8 cellular contexts compared by ENCODE assay signal in the genomic region with DNA sequence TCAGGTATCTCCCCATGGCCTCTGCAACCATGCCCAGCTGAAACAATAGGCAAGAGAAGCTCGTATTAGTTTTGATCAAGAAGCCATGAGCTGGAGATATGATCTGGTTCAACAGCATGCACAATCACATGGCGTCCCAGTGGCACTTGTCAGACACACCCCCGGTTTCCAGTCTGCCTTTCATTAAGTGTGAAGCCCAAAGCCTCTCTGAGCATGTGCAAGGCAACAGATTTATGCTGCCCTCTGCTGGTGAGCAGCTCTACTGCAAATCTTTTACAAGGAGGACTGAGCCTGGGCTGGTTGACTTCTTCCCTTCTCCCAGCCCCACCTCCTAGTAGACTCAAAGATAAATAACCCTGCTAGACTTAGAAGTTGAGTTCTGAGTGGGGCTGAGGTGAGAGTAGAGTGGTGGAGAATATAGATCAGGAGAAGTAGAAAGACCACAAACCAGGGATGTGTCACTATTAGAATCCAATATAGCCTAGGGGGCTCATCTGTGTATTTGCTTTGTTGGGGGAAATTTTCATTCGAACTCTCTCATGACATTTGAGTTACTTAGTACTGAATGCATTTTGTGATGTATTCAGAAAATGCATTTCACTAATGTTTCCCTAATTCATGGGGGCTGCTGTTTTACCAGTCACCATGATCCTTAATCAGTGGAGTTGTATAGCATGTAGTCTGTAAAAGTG. TPM values are rescaled to one million over a fixed set of nuclear protein-coding genes. Genes with fewer than 3 reads are reported as not detected.
DNase-seq lines count a peak whose midpoint lies in the region; ATAC-seq, FAIRE-seq and TF ChIP-seq lines count a peak whose summit lies in the region.

No MANE protein-coding gene starts in this region.

- POLR2A ChIA-PET in MCF 10A (lab: Yijun Ruan, JAX), result interaction anchor here (0.9 to 3.2 kb wide), 3 partner anchors 19 to 304 kb away, joined by 4 to 14 read pairs (median 4); a partner anchor contains a TSS

- CTCF ChIA-PET in MCF 10A (lab: Yijun Ruan, JAX), result interaction anchor here (0.6 to 3.6 kb wide), 48 partner anchors 8 to 1435 kb away, joined by 3 to 85 read pairs (median 4); a partner anchor contains a TSS

- H3K4me3 Mint-ChIP-seq in MCF 10A (ENCODE audit: unreplicated experiment), result no peak overlapping the region

- TF ChIP-seq CTCF in MCF 10A (IDR thresholded peaks at IDR 0.05; ENCODE audit: unreplicated experiment), result peak; percentile 85
- TF ChIP-seq CTCF in kidney (IDR thresholded peaks at IDR 0.05; ENCODE audit: borderline replicate concordance, extremely low read depth, insufficient read depth), result peak; percentile 96

- ATAC-seq in GM18858 (IDR thresholded peaks at IDR 0.05; ENCODE audit: unreplicated experiment), result peak; percentile 94
- peak; percentile 89 for ATAC-seq in HG03064 (IDR thresholded peaks at IDR 0.05; ENCODE audit: low read depth, unreplicated experiment)

- H3K36me3 Mint-ChIP-seq in MCF 10A (ENCODE audit: insufficient read depth, unreplicated experiment), result peaks cover 4% of the 10 kb centered on the region

- H3K27me3 Mint-ChIP-seq in MCF 10A (ENCODE audit: insufficient read depth, unreplicated experiment), result no peaks in the 10 kb centered on the region

- BruUV-seq in MCF 10A (replicated peaks; lab: Mats Ljungman, UMichigan), result no TSS peak

- H3K27ac Mint-ChIP-seq in MCF 10A (ENCODE audit: low read depth, unreplicated experiment), result no peak overlapping the region

- DNase-seq in AG08396 (ENCODE audit: low spot score) (peak; percentile 75), NCI-H2107 (lab: John Stamatoyannopoulos, UW) (peak; percentile 97), UCSD-AML1 (lab: John Stamatoyannopoulos, UW; ENCODE audit: unreplicated experiment) (peak; percentile 57), MCF 10A (ENCODE audit: unreplicated experiment) (peak; percentile 86), kidney (peak; percentile 59)
- DNase-seq in stimulated activated CD4-positive, alpha-beta T cell treated with anti-CD3 and anti-CD28 coated beads, Interleukin-2, amount 100 ng/mL, for 4 hours (ENCODE audit: low read depth), result peak; percentile 67

- H3K4me1 ChIP-seq in kidney (ENCODE audit: control insufficient read depth in 1 of 2, insufficient read depth in 1 of 2, low read depth in 1 of 2, low read length in 2 of 2), result no peaks in the 10 kb centered on the region

- no peak overlapping the region for H3K27ac ChIP-seq in kidney (ENCODE audit: low read depth in 2 of 2, low read length in 2 of 2)

- H3K36me3 ChIP-seq in kidney (ENCODE audit: control insufficient read depth in 1 of 2, insufficient read depth in 2 of 2, low read length in 2 of 2), result no peaks in the 10 kb centered on the region

- no peaks in the 10 kb centered on the region for H3K4me1 Mint-ChIP-seq in MCF 10A (ENCODE audit: insufficient read depth, unreplicated experiment)

- no peaks in the 10 kb centered on the region for H3K9me3 ChIP-seq in kidney (ENCODE audit: control insufficient read depth in 1 of 2, low read length in 2 of 2)

- no peak overlapping the region for H3K4me3 ChIP-seq in kidney (ENCODE audit: low read length in 2 of 2)

- H3K9ac ChIP-seq in kidney (ENCODE audit: low read length in 2 of 2), result no peak overlapping the region

- no peaks in the 10 kb centered on the region for H3K9me3 Mint-ChIP-seq in MCF 10A (ENCODE audit: unreplicated experiment)

- FAIRE-seq in kidney (lab: Jason Lieb, UNC), result no peak

- intact Hi-C loops in MCF 10A (cut with micrococcal nuclease), result loop anchor here (1.0 to 5.0 kb wide), 5 partner anchors 167 to 495 kb away; no protein-coding TSS in a partner anchor
- intact Hi-C loops in kidney (cut with DNase I), result no loop called here

RNA-seq across cellular contexts. Expression of a gene that starts 53.7 kb away (rescaled TPM):
- 20.9 and 21.5 TPM in 2 replicates for total RNA-seq in MCF 10A (2022)
- total RNA-seq in kidney, result 28.8 TPM
- 21.4 TPM for polyA plus RNA-seq in kidney (ENCODE audit: insufficient read depth, low read depth, low replicate concordance)
